ENCODE assay signal across 27 cellular contexts in the genomic region with DNA sequence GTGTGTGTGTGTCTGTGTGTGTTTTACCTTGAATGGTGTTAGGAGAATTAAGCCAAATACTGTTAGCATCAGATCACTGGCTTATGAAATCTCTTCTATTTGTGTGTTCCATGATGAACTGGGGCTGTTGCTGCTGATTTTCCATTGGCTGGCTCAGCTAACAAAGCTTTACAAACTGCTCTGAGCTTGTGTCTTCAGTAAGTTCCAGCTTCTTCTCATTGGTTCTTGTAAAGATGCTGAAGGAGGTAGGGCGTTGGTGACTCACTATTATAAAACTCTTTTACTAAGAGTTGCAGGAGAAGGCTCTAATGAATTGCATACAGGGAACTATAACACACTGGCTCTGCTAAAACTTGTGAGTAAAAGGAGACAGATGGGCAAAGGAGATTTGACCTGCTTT.
DNase-seq lines count a peak whose midpoint lies in the region; ATAC-seq, FAIRE-seq and TF ChIP-seq lines count a peak whose summit lies in the region.
"Had no signal": no experiment of that assay in that cellular context is flagged by ENCODE, and none has a peak within 500 bp of the region (broad histone marks: within the 10 kb centered on the region; RNA-seq: fewer than 3 reads in every experiment).

No MANE protein-coding gene starts in this region.

- H3K27me3 ChIP-seq in GM23248 (replicated peaks; ENCODE audit: insufficient read depth) = peaks cover under 1% of the 10 kb centered on the region; the same call in 1 of the 2 replicates
- H3K27me3 ChIP-seq in astrocyte (ENCODE audit: insufficient read depth, low read length) = peaks cover 4% of the 10 kb centered on the region
- H3K27me3 ChIP-seq in gastroesophageal sphincter = peaks cover 41% of the 10 kb centered on the region
- H3K27me3 ChIP-seq: transverse colon had no signal

- H3K9me3 ChIP-seq in GM23248 (ENCODE audit: low read depth) (no peaks in the 10 kb centered on the region), astrocyte (ENCODE audit: insufficient read depth, low read depth, low read length) (no peaks in the 10 kb centered on the region), gastroesophageal sphincter (no peaks in the 10 kb centered on the region), kidney (ENCODE audit: control insufficient read depth in 1 of 2, low read length in 2 of 2) (no peaks in the 10 kb centered on the region)
- H3K9me3 ChIP-seq: HAP-1, transverse colon had no signal

- ATAC-seq in gastroesophageal sphincter (peak; percentile 84), esophagus mucosa (no peak), GM18498 (IDR thresholded peaks at IDR 0.05; ENCODE audit: unreplicated experiment) (no peak)
- ATAC-seq: activated CD8-positive, alpha-beta T cell treated with anti-CD3 and anti-CD28 coated beads for 36 hours; effector memory CD8-positive, alpha-beta T cell; naive thymus-derived CD8-positive, alpha-beta T cell; PC-3 had no signal

- H2AFZ ChIP-seq in GM23248 (no peak overlapping the region), astrocyte (ENCODE audit: low read depth, low read length) (no peak overlapping the region)

- H3K4me2 ChIP-seq in GM23248 (ENCODE audit: unreplicated experiment) (no peak overlapping the region), astrocyte (ENCODE audit: low read length) (no peak overlapping the region)

- H3K9ac ChIP-seq in GM23248 = no peak overlapping the region
- no peak overlapping the region for H3K9ac ChIP-seq in astrocyte (ENCODE audit: low read length)
- no peak overlapping the region for H3K9ac ChIP-seq in kidney (ENCODE audit: low read length in 2 of 2)

- H3K4me1 ChIP-seq in GM23248 (ENCODE audit: insufficient read depth) (peaks cover 10% of the 10 kb centered on the region), astrocyte (ENCODE audit: insufficient read depth, low read length) (peaks cover 4% of the 10 kb centered on the region), gastroesophageal sphincter (no peaks in the 10 kb centered on the region), kidney (ENCODE audit: control insufficient read depth in 1 of 2, insufficient read depth in 1 of 2, low read depth in 1 of 2, low read length in 2 of 2) (no peaks in the 10 kb centered on the region)
- H3K4me1 ChIP-seq: HAP-1, transverse colon had no signal

- no peaks in the 10 kb centered on the region for H3K9me2 ChIP-seq in GM23248 (ENCODE audit: insufficient read depth)

- H3K27ac Mint-ChIP-seq in astrocyte (ENCODE audit: unreplicated experiment) = no peak overlapping the region
- H3K27ac Mint-ChIP-seq: activated CD8-positive, alpha-beta T cell treated with anti-CD3 and anti-CD28 coated beads for 36 hours; activated naive CD4-positive, alpha-beta T cell treated with anti-CD3 and anti-CD28 coated beads, Interleukin-2, amount 50 U/mL, for 24 hours; activated T-helper 2 cell treated with anti-CD3 and anti-CD28 coated beads, Interferon-gamma antibody, Interleukin-2, Interleukin-4, amounts not matched to agents 10 μg/mL and 5 μg/mL and 100 μg/mL, durations not matched to agents 14 hours and 24 hours and 36 hours; effector memory CD8-positive, alpha-beta T cell; naive thymus-derived CD8-positive, alpha-beta T cell had no signal

- peaks cover 8% of the 10 kb centered on the region for H3K4me1 Mint-ChIP-seq in astrocyte (ENCODE audit: low read depth, unreplicated experiment)

- H3K36me3 Mint-ChIP-seq in astrocyte (ENCODE audit: low read depth, unreplicated experiment) = no peaks in the 10 kb centered on the region
- H3K36me3 Mint-ChIP-seq: activated naive CD4-positive, alpha-beta T cell treated with anti-CD3 and anti-CD28 coated beads, Interleukin-2, amount 50 U/mL, for 24 hours had no signal

- no peak for TF ChIP-seq POLR2A in gastroesophageal sphincter (IDR thresholded peaks at IDR 0.05)

- no peaks in the 10 kb centered on the region for H3K9me3 Mint-ChIP-seq in astrocyte (ENCODE audit: unreplicated experiment)
- H3K9me3 Mint-ChIP-seq: activated naive CD4-positive, alpha-beta T cell treated with anti-CD3 and anti-CD28 coated beads, Interleukin-2, amount 50 U/mL, for 24 hours; activated T-helper 2 cell treated with anti-CD3 and anti-CD28 coated beads, Interferon-gamma antibody, Interleukin-2, Interleukin-4, amounts not matched to agents 10 μg/mL and 5 μg/mL and 100 μg/mL, durations not matched to agents 14 hours and 24 hours and 36 hours; effector memory CD8-positive, alpha-beta T cell had no signal

- 21 to 24% methylated on average over 1 of the region's 1 CpG for WGBS in GM23248 (ENCODE audit: low coverage in 1 of 2, low lambda C conversion rate in 2 of 2, missing lambda C conversion rate in 2 of 2), 2 experiments
- no CpG with 5 or more reads among the region's 1 CpG for WGBS in gastroesophageal sphincter (ENCODE audit: low coverage in 1 of 2), 2 donors

- H4K20me1 ChIP-seq in GM23248 (ENCODE audit: insufficient read depth) = no peaks in the 10 kb centered on the region
- no peaks in the 10 kb centered on the region for H4K20me1 ChIP-seq in astrocyte (ENCODE audit: insufficient read depth, low read length)

- H3K4me3 ChIP-seq in GM23248 (no peak overlapping the region), astrocyte (ENCODE audit: insufficient read depth, low read depth, low read length) (no peak overlapping the region), gastroesophageal sphincter (no peak overlapping the region), kidney (ENCODE audit: low read length in 2 of 2) (no peak overlapping the region)
- H3K4me3 ChIP-seq: coronary artery, HAP-1, skin epidermis, transverse colon had no signal

- H3K36me3 ChIP-seq in GM23248 (ENCODE audit: low read depth) (no peaks in the 10 kb centered on the region), astrocyte (ENCODE audit: insufficient read depth, low read length) (no peaks in the 10 kb centered on the region), gastroesophageal sphincter (no peaks in the 10 kb centered on the region), kidney (ENCODE audit: control insufficient read depth in 1 of 2, insufficient read depth in 2 of 2, low read length in 2 of 2) (no peaks in the 10 kb centered on the region)
- H3K36me3 ChIP-seq: HAP-1, transverse colon had no signal

- peaks cover 9% of the 10 kb centered on the region for H3K27me3 Mint-ChIP-seq in astrocyte (ENCODE audit: low read depth, unreplicated experiment)

- TF ChIP-seq CTCF in astrocyte (IDR thresholded peaks at IDR 0.05; ENCODE audit: insufficient read depth, low read depth, low read length) (no peak), gastroesophageal sphincter (IDR thresholded peaks at IDR 0.05) (no peak), kidney (IDR thresholded peaks at IDR 0.05; ENCODE audit: borderline replicate concordance, extremely low read depth, insufficient read depth) (no peak)

- H3K27ac ChIP-seq in GM23248 = no peak overlapping the region
- H3K27ac ChIP-seq in astrocyte (ENCODE audit: low read depth, low read length) = no peak overlapping the region
- no peak overlapping the region for H3K27ac ChIP-seq in gastroesophageal sphincter
- no peak overlapping the region for H3K27ac ChIP-seq in kidney (ENCODE audit: low read depth in 2 of 2, low read length in 2 of 2)
- H3K27ac ChIP-seq: coronary artery, skin epidermis, transverse colon had no signal

- H3K4me3 Mint-ChIP-seq in astrocyte (ENCODE audit: unreplicated experiment) = no peak overlapping the region
- H3K4me3 Mint-ChIP-seq: activated CD8-positive, alpha-beta T cell treated with anti-CD3 and anti-CD28 coated beads for 36 hours; activated naive CD4-positive, alpha-beta T cell treated with anti-CD3 and anti-CD28 coated beads, Interleukin-2, amount 50 U/mL, for 24 hours; effector memory CD8-positive, alpha-beta T cell; naive thymus-derived CD8-positive, alpha-beta T cell had no signal

- H3K79me2 ChIP-seq in GM23248 (ENCODE audit: insufficient read depth) (no peaks in the 10 kb centered on the region), astrocyte (ENCODE audit: insufficient read depth, low read length) (no peaks in the 10 kb centered on the region)

- in situ Hi-C loops in GM23248 (cut with MboI) = no loop called here

- H3F3A ChIP-seq in GM23248 (ENCODE audit: insufficient read depth) = peaks cover 13% of the 10 kb centered on the region; the same call in 1 of the 2 replicates

- no peak for TF ChIP-seq EP300 in gastroesophageal sphincter (IDR thresholded peaks at IDR 0.05)

- peak; percentile 54 for DNase-seq in AG08396 (ENCODE audit: low spot score)
- peak; percentile 78 for DNase-seq in GM23248
- DNase-seq in astrocyte (ENCODE audit: low read depth) = peak; percentile 27
- DNase-seq in kidney = no peak
- no peak for DNase-seq in NCI-H524 (lab: John Stamatoyannopoulos, UW)
- DNase-seq: activated CD8-positive, alpha-beta T cell treated with anti-CD3 and anti-CD28 coated beads for 36 hours; effector memory CD8-positive, alpha-beta T cell; naive thymus-derived CD8-positive, alpha-beta T cell; NCI-H1092; NCI-H187; NCI-H2171; NCI-H510A; nucleus accumbens; PC-3; Right ventricle myocardium superior; stimulated activated CD8-positive, alpha-beta memory T cell treated with anti-CD3 and anti-CD28 coated beads, Interleukin-4, amount 100 ng/mL, for 48 hours; T-helper 2 cell; transverse colon had no signal

- no peak for FAIRE-seq in astrocyte (lab: Jason Lieb, UNC)
- FAIRE-seq in kidney (lab: Jason Lieb, UNC) = no peak
- FAIRE-seq: keratinocyte had no signal

- intact Hi-C loops in kidney (cut with DNase I) = no loop called here

Comparison
In these comparisons a context has a peak if more than half of its experiments do, and no peak if none do; other contexts are left out.
1. DNase-seq: peak in AG08396 (single experiment), GM23248 (single experiment) and astrocyte (single experiment); none in kidney (single experiment) and NCI-H524 (0 of 2).